In genomic region chr2:131043199-131044077, GRCh38 we compare ENCODE assay signal across 29 cellular contexts. TPM values are rescaled to one million over a fixed set of nuclear protein-coding genes. Genes with fewer than 3 reads are reported as not detected.
DNase-seq lines count a peak whose midpoint lies in the region; ATAC-seq, FAIRE-seq and TF ChIP-seq lines count a peak whose summit lies in the region.
"Had no signal": no experiment of that assay in that cellular context is flagged by ENCODE, and none has a peak within 500 bp of the region (broad histone marks: within the 10 kb centered on the region; RNA-seq: fewer than 3 reads in every experiment).

No MANE protein-coding gene starts in this region.

- H3K4me3 Mint-ChIP-seq in nephron progenitor cell = no peak overlapping the region
- H3K4me3 Mint-ChIP-seq: activated CD4-positive, alpha-beta memory T cell treated with anti-CD3 and anti-CD28 coated beads for 36 hours; activated naive CD8-positive, alpha-beta T cell; CD4-positive, alpha-beta T cell had no signal

- no peak overlapping the region for H3K9ac ChIP-seq in HepG2 (ENCODE audit: insufficient read depth, low read depth, low read length)
- H3K9ac ChIP-seq: SK-N-SH had no signal

- TF ChIP-seq POLR2A in HepG2 (IDR thresholded peaks at IDR 0.05; ENCODE audit: insufficient read depth in 1 of 2, low read depth in 2 of 2, low read length in 2 of 2) = no peak
- TF ChIP-seq POLR2A in right lobe of liver (IDR thresholded peaks at IDR 0.05) = no peak

- H3K4me1 Mint-ChIP-seq in nephron progenitor cell = peaks cover 11% of the 10 kb centered on the region

- intact Hi-C loops in HepG2 (cut with micrococcal nuclease; ENCODE audit: unreplicated experiment) = no loop called here
- intact Hi-C loops in right lobe of liver (cut with DNase I) = no loop called here

- H3K9me3 ChIP-seq in HepG2 (ENCODE audit: low read length) (no peaks in the 10 kb centered on the region), right lobe of liver (no peaks in the 10 kb centered on the region)
- H3K9me3 ChIP-seq: colonic mucosa, left lung, SK-N-SH, thoracic aorta, uterus had no signal

- H3K79me2 ChIP-seq in HepG2 (ENCODE audit: insufficient read depth, low read length) = no peaks in the 10 kb centered on the region

- H3K4me3 ChIP-seq in HepG2 (replicated peaks in 1 of 3; ENCODE audit: insufficient read depth in 1 of 3, low read depth in 2 of 3, low read length in 3 of 3) (no peak overlapping the region), right lobe of liver (no peak overlapping the region)
- H3K4me3 ChIP-seq: colonic mucosa, left lung, thoracic aorta, uterus had no signal

- CTCF ChIA-PET in HepG2 (lab: Yijun Ruan, JAX; ENCODE audit: low intra/inter-chr PET ratio, low total read pairs) = no interaction called here

- peak; percentile 1; the same call in 2 of the 3 replicates for ATAC-seq in HepG2
- no peak for ATAC-seq in right lobe of liver
- no peak for ATAC-seq in GM21825 (IDR thresholded peaks at IDR 0.05; ENCODE audit: unreplicated experiment)
- ATAC-seq: activated CD4-positive, CD25-positive, alpha-beta regulatory T cell treated with anti-CD3 and anti-CD28 coated beads, Interleukin-2, amount 50 U/mL, for 24 hours; left lung; Right ventricle myocardium inferior had no signal

- H3K27ac Mint-ChIP-seq in nephron progenitor cell = peak overlapping the region; percentile 48
- H3K27ac Mint-ChIP-seq: activated CD4-positive, alpha-beta memory T cell treated with anti-CD3 and anti-CD28 coated beads for 36 hours; activated naive CD8-positive, alpha-beta T cell had no signal

- DNase-seq in HepG2 (ENCODE audit: low spot score) (no peak), right lobe of liver (no peak), caudate nucleus (lab: John Stamatoyannopoulos, UW) (no peak), nephron progenitor cell (no peak), HUDEP-2 (lab: John Stamatoyannopoulos, UW; ENCODE audit: unreplicated experiment in 76 of 76) (no peak), occipital lobe (lab: John Stamatoyannopoulos, UW) (no peak)
- DNase-seq in activated CD4-positive, CD25-positive, alpha-beta regulatory T cell (lab: John Stamatoyannopoulos, UW) = no peak
- DNase-seq: activated CD4-positive, alpha-beta memory T cell treated with anti-CD3 and anti-CD28 coated beads for 36 hours; activated CD8-positive, alpha-beta memory T cell treated with anti-CD3 and anti-CD28 coated beads, Interleukin-2, amount 50 U/mL, for 48 hours; AML-193; aorta; CD4-positive, alpha-beta T cell; colonic mucosa; effector CD8-positive, alpha-beta T cell; EL; KG1; mesendoderm; NCI-H1092 treated with DMSO at 0.1 percent for 48 hours; SK-N-SH; stimulated activated naive CD4-positive, alpha-beta T cell treated with Interleukin-2 at 50 U/mL for 16 hours; uterus had no signal

- peaks cover 8% of the 10 kb centered on the region for H3K36me3 Mint-ChIP-seq in nephron progenitor cell (ENCODE audit: low read depth)
- H3K36me3 Mint-ChIP-seq: activated CD4-positive, alpha-beta memory T cell treated with anti-CD3 and anti-CD28 coated beads for 36 hours; activated naive CD8-positive, alpha-beta T cell had no signal

- in situ Hi-C loops in HepG2 (cut with HindIII; ENCODE audit: extremely low pct_ligation_motif_present, low pct_unique_long_range_greater_than_20kb) = no loop called here

- H3K4me1 ChIP-seq in HepG2 (ENCODE audit: insufficient read depth, low read length) (no peaks in the 10 kb centered on the region), right lobe of liver (no peaks in the 10 kb centered on the region)
- H3K4me1 ChIP-seq: colonic mucosa, uterus had no signal

- no peak overlapping the region for H2AFZ ChIP-seq in HepG2 (ENCODE audit: low read length)

- H3K36me3 ChIP-seq in HepG2 (replicated peaks in 1 of 2; ENCODE audit: control insufficient read depth in 1 of 2, insufficient read depth in 2 of 2, low read length in 2 of 2) = peaks cover 10 to 17% of the 10 kb centered on the region in 2 experiments; a peak in 4 of 5 replicates
- H3K36me3 ChIP-seq in right lobe of liver = peaks cover 0 to 17% (median under 1%) of the 10 kb centered on the region in 4 donors
- H3K36me3 ChIP-seq: uterus had no signal

- no peaks in the 10 kb centered on the region; the same call in 1 of the 2 replicates for H4K20me1 ChIP-seq in HepG2 (ENCODE audit: insufficient read depth, low read length)

- no peaks in the 10 kb centered on the region for H3K27me3 ChIP-seq in HepG2 (ENCODE audit: control insufficient read depth in 1 of 2, insufficient read depth in 2 of 2, low read length in 2 of 2)
- no peaks in the 10 kb centered on the region for H3K27me3 ChIP-seq in right lobe of liver
- H3K27me3 ChIP-seq: colonic mucosa, uterus had no signal

- H3K4me2 ChIP-seq in HepG2 (ENCODE audit: low read depth, low read length) = no peak overlapping the region
- H3K4me2 ChIP-seq: SK-N-SH had no signal

- TF ChIP-seq EP300 in HepG2 (IDR thresholded peaks at IDR 0.05; ENCODE audit: low read depth in 2 of 2, low read length in 2 of 2) (no peak), HepG2 (CRISPR knock-in tag; IDR thresholded peaks at IDR 0.05; ENCODE audit: borderline replicate concordance) (no peak)

- no peak for TF ChIP-seq RAD21 in HepG2 (CRISPR knock-in tag; IDR thresholded peaks at IDR 0.05)

- no TSS peak for BruUV-seq in HepG2 (replicated peaks; lab: Mats Ljungman, UMichigan)

- no peak for TF ChIP-seq CTCF in HepG2 (CRISPR knock-in tag; IDR thresholded peaks at IDR 0.05)
- TF ChIP-seq CTCF in right lobe of liver (IDR thresholded peaks at IDR 0.05) = no peak
- TF ChIP-seq CTCF in nephron progenitor cell (IDR thresholded peaks at IDR 0.05) = no peak

- peaks cover 6% of the 10 kb centered on the region for H3K27me3 Mint-ChIP-seq in nephron progenitor cell (ENCODE audit: low read depth, poor library complexity)
- H3K27me3 Mint-ChIP-seq: activated CD4-positive, alpha-beta memory T cell treated with anti-CD3 and anti-CD28 coated beads for 36 hours; activated naive CD8-positive, alpha-beta T cell had no signal

- H3K9me3 Mint-ChIP-seq in nephron progenitor cell = no peaks in the 10 kb centered on the region
- H3K9me3 Mint-ChIP-seq: activated CD4-positive, alpha-beta memory T cell treated with anti-CD3 and anti-CD28 coated beads for 36 hours; CD4-positive, alpha-beta T cell had no signal

- 86% methylated on average over 17 of the region's 18 CpGs for WGBS in HepG2 (ENCODE audit: low lambda C conversion rate)
- WGBS in right lobe of liver (ENCODE audit: insufficient coverage, low coverage, low lambda C conversion rate, missing lambda C conversion rate) = 90% methylated on average over 8 of the region's 18 CpGs

- no peak overlapping the region for H3K27ac ChIP-seq in HepG2 (ENCODE audit: extremely low read length, insufficient read depth, low read length)
- no peak overlapping the region for H3K27ac ChIP-seq in right lobe of liver
- peak overlapping the region; percentile 19 for H3K27ac ChIP-seq in caudate nucleus (ENCODE audit: low read depth, low read length)
- H3K27ac ChIP-seq: colonic mucosa, left lung, thoracic aorta, uterus had no signal

- no peak for FAIRE-seq in HepG2 (lab: Jason Lieb, UNC)
- FAIRE-seq: bronchial epithelial cell, TTC549 had no signal

- POLR2A ChIA-PET in HepG2 (lab: Yijun Ruan, JAX) = no interaction called here

TF ChIP-seq in HepG2, 621 proteins besides CTCF, POLR2A, EP300 and RAD21:
- TF ChIP-seq SATB2 (CRISPR knock-in tag; IDR thresholded peaks at IDR 0.05) (no peak), HNRNPL (IDR thresholded peaks at IDR 0.05; ENCODE audit: low read depth, low read length) (no peak), RELA (CRISPR knock-in tag; IDR thresholded peaks at IDR 0.05) (no peak)

RNA-seq across cellular contexts. Expression of gene FAM168B, which starts 49.8 kb away (rescaled TPM):
- total RNA-seq in HepG2 (2016; rRNA removed; fragmentation: Illumina TruSeq; extraction: Trizol) = 63.7 and 64.5 TPM in 2 replicates
- total RNA-seq in HepG2 (2016; cell fraction: cytosol; rRNA removed; fragmentation: Illumina TruSeq; extraction: Trizol; ENCODE audit: low read depth) = 5.2 and 5.9 TPM in 2 replicates
- total RNA-seq in HepG2 (2016; cell fraction: insoluble cytoplasmic fraction; rRNA removed; fragmentation: Illumina TruSeq; extraction: Trizol) = 54.8 and 65.4 TPM in 2 replicates
- 19.1 and 22.7 TPM in 2 replicates for total RNA-seq in HepG2 (2016; cell fraction: membrane; rRNA removed; fragmentation: Illumina TruSeq; extraction: Trizol)
- total RNA-seq in HepG2 (2016; cell fraction: nucleus; rRNA removed; fragmentation: Illumina TruSeq; extraction: Trizol) = 38.5 and 42.2 TPM in 2 replicates
- 113 and 127 TPM in 2 replicates for polyA plus RNA-seq in HepG2 (2011; rRNA removed)
- 82.0 and 115 TPM in 2 replicates for polyA plus RNA-seq in HepG2 (2011; cell fraction: cytosol; rRNA removed)
- 115 and 127 TPM in 2 replicates for polyA plus RNA-seq in HepG2 (2011; cell fraction: nucleus; rRNA removed)
- polyA plus RNA-seq in HepG2 (2012) = 63.9 and 65.2 TPM in 2 replicates
- 3.6 and 4.4 TPM in 2 replicates for polyA plus RNA-seq in HepG2 (2016; cell fraction: cytosol; fragmentation: Illumina TruSeq; extraction: Trizol; ENCODE audit: low read depth)
- 63.7 and 70.4 TPM in 2 replicates for polyA plus RNA-seq in HepG2 (2016; cell fraction: insoluble cytoplasmic fraction; fragmentation: Illumina TruSeq; extraction: Trizol; ENCODE audit: low read depth)
- polyA plus RNA-seq in HepG2 (2016; cell fraction: membrane; fragmentation: Illumina TruSeq; extraction: Trizol; ENCODE audit: low read depth) = 10.7 and 10.9 TPM in 2 replicates
- polyA plus RNA-seq in HepG2 (2016; cell fraction: nucleus; fragmentation: Illumina TruSeq; extraction: Trizol; ENCODE audit: insufficient read depth, low read depth) = 58.6 and 63.4 TPM in 2 replicates
- 146 and 269 TPM in 2 replicates for polyA minus RNA-seq in HepG2 (2011; rRNA and poly(A)+ RNA removed; ENCODE audit: low replicate concordance)
- 63.9 and 69.7 TPM in 2 replicates for polyA minus RNA-seq in HepG2 (2011; cell fraction: cytosol; rRNA and poly(A)+ RNA removed)
- polyA minus RNA-seq in HepG2 (2011; cell fraction: nucleus; rRNA and poly(A)+ RNA removed) = 31.0 and 31.8 TPM in 2 replicates
- 10 to 100 TPM; 28.1 to 69.7 (median 33.9) TPM for total RNA-seq in right lobe of liver
- 152 TPM for total RNA-seq in occipital lobe
